1 cellular context compared by ENCODE assay signal in genomic region chr22:31223786-31224191, GRCh38.
TF ChIP-seq lines count a peak whose summit lies in the region.

No MANE protein-coding gene starts in this region.

TF ChIP-seq in HepG2, 621 proteins besides CTCF, POLR2A, EP300 and RAD21 (continued from another document and continues in another):
- TF ChIP-seq CEBPB (IDR thresholded peaks at IDR 0.05; ENCODE audit: borderline replicate concordance, low read depth, low read length) (peak; percentile 97), TGIF2 (CRISPR knock-in tag; IDR thresholded peaks at IDR 0.05) (peak; percentile 62; the same call in 1 of the 2 replicates), KMT2B (CRISPR knock-in tag; IDR thresholded peaks at IDR 0.05) (0 out of 2 replicates have a peak, but pooled peaks have one; percentile 41), MIER3 (CRISPR knock-in tag; IDR thresholded peaks at IDR 0.05; ENCODE audit: borderline replicate concordance) (peak; percentile 84; the same call in 1 of the 2 replicates), ELF4 (CRISPR knock-in tag; IDR thresholded peaks at IDR 0.05; ENCODE audit: borderline replicate concordance) (no peak), HMGA1 (CRISPR knock-in tag; conservative IDR thresholded peaks at IDR 0.05) (no peak), REXO4 (CRISPR knock-in tag; IDR thresholded peaks at IDR 0.05; ENCODE audit: borderline replicate concordance) (no peak), ZNF101 (CRISPR knock-in tag; IDR thresholded peaks at IDR 0.05; ENCODE audit: borderline replicate concordance, low read depth) (no peak), MIER2 (CRISPR knock-in tag; IDR thresholded peaks at IDR 0.05) (no peak; the same call in 1 of the 2 replicates), TMF1 (CRISPR knock-in tag; IDR thresholded peaks at IDR 0.05; ENCODE audit: low read depth) (no peak), ZNF484 (CRISPR knock-in tag; IDR thresholded peaks at IDR 0.05; ENCODE audit: borderline replicate concordance, low read depth) (no peak), ZSCAN31 (CRISPR knock-in tag; IDR thresholded peaks at IDR 0.05; ENCODE audit: low read depth) (peak; percentile 58), SOX5 (CRISPR knock-in tag; IDR thresholded peaks at IDR 0.05; ENCODE audit: borderline replicate concordance) (peak; percentile 90), TAF1 (CRISPR knock-in tag; IDR thresholded peaks at IDR 0.05) (0 out of 2 replicates have a peak, but pooled peaks have one; percentile 28), ZBTB8A (CRISPR knock-in tag; IDR thresholded peaks at IDR 0.05; ENCODE audit: borderline replicate concordance, low read depth) (no peak), HCFC1 (IDR thresholded peaks at IDR 0.05; ENCODE audit: low read depth, low read length) (no peak), ZNF737 (CRISPR knock-in tag; IDR thresholded peaks at IDR 0.05; ENCODE audit: borderline replicate concordance) (no peak), ERF (CRISPR knock-in tag; IDR thresholded peaks at IDR 0.05) (peak; percentile 50; the same call in 1 of the 2 replicates), PCBP2 (optimal IDR thresholded peaks at IDR 0.05; ENCODE audit: low read depth, low read length, poor library complexity, severe bottlenecking) (no peak), ZSCAN30 (CRISPR knock-in tag; IDR thresholded peaks at IDR 0.05) (no peak), MED1 (CRISPR knock-in tag; IDR thresholded peaks at IDR 0.05) (peak; percentile 80), HDAC1 (CRISPR knock-in tag; IDR thresholded peaks at IDR 0.05) (peak; percentile 68; the same call in 1 of the 2 replicates), GPBP1L1 (CRISPR knock-in tag; IDR thresholded peaks at IDR 0.05) (no peak), ZNF432 (CRISPR knock-in tag; IDR thresholded peaks at IDR 0.05; ENCODE audit: borderline replicate concordance) (no peak), AHR (CRISPR knock-in tag; IDR thresholded peaks at IDR 0.05) (no peak), PHF5A (CRISPR knock-in tag; IDR thresholded peaks at IDR 0.05; ENCODE audit: low read depth, unreplicated experiment) (no peak), NBN (conservative IDR thresholded peaks at IDR 0.05) (no peak), ZNF777 (CRISPR knock-in tag; IDR thresholded peaks at IDR 0.05) (no peak), NR2F6 (IDR thresholded peaks at IDR 0.05) (peak; percentile 32; the same call in 1 of the 2 replicates), NR2F6 (CRISPR knock-in tag; IDR thresholded peaks at IDR 0.05) (peak; percentile 74; the same call in 1 of the 2 replicates), TBX2 (CRISPR knock-in tag; IDR thresholded peaks at IDR 0.05; ENCODE audit: borderline replicate concordance) (peak; percentile 87; the same call in 1 of the 2 replicates), ZNF44 (CRISPR knock-in tag; IDR thresholded peaks at IDR 0.05) (no peak), ZBTB34 (CRISPR knock-in tag; IDR thresholded peaks at IDR 0.05) (peak; percentile 97), KAT8 (CRISPR knock-in tag; IDR thresholded peaks at IDR 0.05) (peak; percentile 72), ZSCAN9 (CRISPR knock-in tag; IDR thresholded peaks at IDR 0.05; ENCODE audit: borderline replicate concordance) (no peak; the same call in 1 of the 2 replicates), DNMT3B (CRISPR knock-in tag; conservative IDR thresholded peaks at IDR 0.05) (no peak)
- TF ChIP-seq, protein P1, sequence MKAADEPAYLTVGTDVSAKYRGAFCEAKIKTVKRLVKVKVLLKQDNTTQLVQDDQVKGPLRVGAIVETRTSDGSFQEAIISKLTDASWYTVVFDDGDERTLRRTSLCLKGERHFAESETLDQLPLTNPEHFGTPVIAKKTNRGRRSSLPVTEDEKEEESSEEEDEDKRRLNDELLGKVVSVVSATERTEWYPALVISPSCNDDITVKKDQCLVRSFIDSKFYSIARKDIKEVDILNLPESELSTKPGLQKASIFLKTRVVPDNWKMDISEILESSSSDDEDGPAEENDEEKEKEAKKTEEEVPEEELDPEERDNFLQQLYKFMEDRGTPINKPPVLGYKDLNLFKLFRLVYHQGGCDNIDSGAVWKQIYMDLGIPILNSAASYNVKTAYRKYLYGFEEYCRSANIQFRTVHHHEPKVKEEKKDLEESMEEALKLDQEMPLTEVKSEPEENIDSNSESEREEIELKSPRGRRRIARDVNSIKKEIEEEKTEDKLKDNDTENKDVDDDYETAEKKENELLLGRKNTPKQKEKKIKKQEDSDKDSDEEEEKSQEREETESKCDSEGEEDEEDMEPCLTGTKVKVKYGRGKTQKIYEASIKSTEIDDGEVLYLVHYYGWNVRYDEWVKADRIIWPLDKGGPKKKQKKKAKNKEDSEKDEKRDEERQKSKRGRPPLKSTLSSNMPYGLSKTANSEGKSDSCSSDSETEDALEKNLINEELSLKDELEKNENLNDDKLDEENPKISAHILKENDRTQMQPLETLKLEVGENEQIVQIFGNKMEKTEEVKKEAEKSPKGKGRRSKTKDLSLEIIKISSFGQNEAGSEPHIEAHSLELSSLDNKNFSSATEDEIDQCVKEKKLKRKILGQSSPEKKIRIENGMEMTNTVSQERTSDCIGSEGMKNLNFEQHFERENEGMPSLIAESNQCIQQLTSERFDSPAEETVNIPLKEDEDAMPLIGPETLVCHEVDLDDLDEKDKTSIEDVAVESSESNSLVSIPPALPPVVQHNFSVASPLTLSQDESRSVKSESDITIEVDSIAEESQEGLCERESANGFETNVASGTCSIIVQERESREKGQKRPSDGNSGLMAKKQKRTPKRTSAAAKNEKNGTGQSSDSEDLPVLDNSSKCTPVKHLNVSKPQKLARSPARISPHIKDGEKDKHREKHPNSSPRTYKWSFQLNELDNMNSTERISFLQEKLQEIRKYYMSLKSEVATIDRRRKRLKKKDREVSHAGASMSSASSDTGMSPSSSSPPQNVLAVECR (CRISPR knock-in tag; IDR thresholded peaks at IDR 0.05; ENCODE audit: borderline replicate concordance) = peak; percentile 36; the same call in 1 of the 2 replicates
- TF ChIP-seq, protein P2, sequence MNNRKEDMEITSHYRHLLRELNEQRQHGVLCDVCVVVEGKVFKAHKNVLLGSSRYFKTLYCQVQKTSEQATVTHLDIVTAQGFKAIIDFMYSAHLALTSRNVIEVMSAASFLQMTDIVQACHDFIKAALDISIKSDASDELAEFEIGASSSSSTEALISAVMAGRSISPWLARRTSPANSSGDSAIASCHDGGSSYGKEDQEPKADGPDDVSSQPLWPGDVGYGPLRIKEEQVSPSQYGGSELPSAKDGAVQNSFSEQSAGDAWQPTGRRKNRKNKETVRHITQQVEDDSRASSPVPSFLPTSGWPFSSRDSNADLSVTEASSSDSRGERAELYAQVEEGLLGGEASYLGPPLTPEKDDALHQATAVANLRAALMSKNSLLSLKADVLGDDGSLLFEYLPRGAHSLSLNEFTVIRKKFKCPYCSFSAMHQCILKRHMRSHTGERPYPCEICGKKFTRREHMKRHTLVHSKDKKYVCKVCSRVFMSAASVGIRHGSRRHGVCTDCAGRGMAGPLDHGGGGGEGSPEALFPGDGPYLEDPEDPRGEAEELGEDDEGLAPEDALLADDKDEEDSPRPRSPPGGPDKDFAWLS (CRISPR knock-in tag; IDR thresholded peaks at IDR 0.05; ENCODE audit: borderline replicate concordance) = peak; percentile 54; the same call in 1 of the 2 replicates
- TF ChIP-seq, protein P3, sequence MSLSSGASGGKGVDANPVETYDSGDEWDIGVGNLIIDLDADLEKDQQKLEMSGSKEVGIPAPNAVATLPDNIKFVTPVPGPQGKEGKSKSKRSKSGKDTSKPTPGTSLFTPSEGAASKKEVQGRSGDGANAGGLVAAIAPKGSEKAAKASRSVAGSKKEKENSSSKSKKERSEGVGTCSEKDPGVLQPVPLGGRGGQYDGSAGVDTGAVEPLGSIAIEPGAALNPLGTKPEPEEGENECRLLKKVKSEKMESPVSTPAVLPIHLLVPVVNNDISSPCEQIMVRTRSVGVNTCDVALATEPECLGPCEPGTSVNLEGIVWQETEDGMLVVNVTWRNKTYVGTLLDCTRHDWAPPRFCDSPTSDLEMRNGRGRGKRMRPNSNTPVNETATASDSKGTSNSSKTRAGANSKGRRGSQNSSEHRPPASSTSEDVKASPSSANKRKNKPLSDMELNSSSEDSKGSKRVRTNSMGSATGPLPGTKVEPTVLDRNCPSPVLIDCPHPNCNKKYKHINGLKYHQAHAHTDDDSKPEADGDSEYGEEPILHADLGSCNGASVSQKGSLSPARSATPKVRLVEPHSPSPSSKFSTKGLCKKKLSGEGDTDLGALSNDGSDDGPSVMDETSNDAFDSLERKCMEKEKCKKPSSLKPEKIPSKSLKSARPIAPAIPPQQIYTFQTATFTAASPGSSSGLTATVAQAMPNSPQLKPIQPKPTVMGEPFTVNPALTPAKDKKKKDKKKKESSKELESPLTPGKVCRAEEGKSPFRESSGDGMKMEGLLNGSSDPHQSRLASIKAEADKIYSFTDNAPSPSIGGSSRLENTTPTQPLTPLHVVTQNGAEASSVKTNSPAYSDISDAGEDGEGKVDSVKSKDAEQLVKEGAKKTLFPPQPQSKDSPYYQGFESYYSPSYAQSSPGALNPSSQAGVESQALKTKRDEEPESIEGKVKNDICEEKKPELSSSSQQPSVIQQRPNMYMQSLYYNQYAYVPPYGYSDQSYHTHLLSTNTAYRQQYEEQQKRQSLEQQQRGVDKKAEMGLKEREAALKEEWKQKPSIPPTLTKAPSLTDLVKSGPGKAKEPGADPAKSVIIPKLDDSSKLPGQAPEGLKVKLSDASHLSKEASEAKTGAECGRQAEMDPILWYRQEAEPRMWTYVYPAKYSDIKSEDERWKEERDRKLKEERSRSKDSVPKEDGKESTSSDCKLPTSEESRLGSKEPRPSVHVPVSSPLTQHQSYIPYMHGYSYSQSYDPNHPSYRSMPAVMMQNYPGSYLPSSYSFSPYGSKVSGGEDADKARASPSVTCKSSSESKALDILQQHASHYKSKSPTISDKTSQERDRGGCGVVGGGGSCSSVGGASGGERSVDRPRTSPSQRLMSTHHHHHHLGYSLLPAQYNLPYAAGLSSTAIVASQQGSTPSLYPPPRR (CRISPR knock-in tag; IDR thresholded peaks at IDR 0.05; ENCODE audit: borderline replicate concordance) = peak; percentile 75; the same call in 1 of the 2 replicates
- TF ChIP-seq, protein P4, sequence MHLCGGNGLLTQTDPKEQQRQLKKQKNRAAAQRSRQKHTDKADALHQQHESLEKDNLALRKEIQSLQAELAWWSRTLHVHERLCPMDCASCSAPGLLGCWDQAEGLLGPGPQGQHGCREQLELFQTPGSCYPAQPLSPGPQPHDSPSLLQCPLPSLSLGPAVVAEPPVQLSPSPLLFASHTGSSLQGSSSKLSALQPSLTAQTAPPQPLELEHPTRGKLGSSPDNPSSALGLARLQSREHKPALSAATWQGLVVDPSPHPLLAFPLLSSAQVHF (CRISPR knock-in tag; IDR thresholded peaks at IDR 0.05) = no peak
- TF ChIP-seq, protein P5, sequence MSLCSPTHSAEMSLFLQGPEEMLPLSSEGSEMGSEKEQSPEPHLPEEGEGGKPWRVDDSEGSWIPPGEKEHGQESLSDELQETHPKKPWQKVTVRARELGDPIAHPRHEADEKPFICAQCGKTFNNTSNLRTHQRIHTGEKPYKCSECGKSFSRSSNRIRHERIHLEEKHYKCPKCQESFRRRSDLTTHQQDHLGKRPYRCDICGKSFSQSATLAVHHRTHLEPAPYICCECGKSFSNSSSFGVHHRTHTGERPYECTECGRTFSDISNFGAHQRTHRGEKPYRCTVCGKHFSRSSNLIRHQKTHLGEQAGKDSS (CRISPR knock-in tag; IDR thresholded peaks at IDR 0.05; ENCODE audit: borderline replicate concordance, low read depth) = 0 out of 2 replicates have a peak, but pooled peaks have one; percentile 29
- TF ChIP-seq, protein P6, sequence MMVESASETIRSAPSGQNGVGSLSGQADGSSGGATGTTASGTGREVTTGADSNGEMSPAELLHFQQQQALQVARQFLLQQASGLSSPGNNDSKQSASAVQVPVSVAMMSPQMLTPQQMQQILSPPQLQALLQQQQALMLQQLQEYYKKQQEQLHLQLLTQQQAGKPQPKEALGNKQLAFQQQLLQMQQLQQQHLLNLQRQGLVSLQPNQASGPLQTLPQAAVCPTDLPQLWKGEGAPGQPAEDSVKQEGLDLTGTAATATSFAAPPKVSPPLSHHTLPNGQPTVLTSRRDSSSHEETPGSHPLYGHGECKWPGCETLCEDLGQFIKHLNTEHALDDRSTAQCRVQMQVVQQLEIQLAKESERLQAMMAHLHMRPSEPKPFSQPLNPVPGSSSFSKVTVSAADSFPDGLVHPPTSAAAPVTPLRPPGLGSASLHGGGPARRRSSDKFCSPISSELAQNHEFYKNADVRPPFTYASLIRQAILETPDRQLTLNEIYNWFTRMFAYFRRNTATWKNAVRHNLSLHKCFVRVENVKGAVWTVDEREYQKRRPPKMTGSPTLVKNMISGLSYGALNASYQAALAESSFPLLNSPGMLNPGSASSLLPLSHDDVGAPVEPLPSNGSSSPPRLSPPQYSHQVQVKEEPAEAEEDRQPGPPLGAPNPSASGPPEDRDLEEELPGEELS (CRISPR knock-in tag; IDR thresholded peaks at IDR 0.05) = peak; percentile 88
- TF ChIP-seq, protein P7, sequence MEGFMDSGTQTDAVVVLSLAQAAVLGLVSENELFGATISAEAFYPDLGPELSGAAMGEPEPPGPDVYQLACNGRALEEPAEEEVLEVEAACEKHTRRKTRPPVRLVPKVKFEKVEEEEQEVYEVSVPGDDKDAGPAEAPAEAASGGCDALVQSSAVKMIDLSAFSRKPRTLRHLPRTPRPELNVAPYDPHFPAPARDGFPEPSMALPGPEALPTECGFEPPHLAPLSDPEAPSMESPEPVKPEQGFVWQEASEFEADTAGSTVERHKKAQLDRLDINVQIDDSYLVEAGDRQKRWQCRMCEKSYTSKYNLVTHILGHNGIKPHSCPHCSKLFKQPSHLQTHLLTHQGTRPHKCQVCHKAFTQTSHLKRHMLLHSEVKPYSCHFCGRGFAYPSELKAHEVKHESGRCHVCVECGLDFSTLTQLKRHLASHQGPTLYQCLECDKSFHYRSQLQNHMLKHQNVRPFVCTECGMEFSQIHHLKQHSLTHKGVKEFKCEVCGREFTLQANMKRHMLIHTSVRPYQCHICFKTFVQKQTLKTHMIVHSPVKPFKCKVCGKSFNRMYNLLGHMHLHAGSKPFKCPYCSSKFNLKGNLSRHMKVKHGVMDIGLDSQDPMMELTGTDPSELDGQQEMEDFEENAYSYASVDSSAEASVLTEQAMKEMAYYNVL (CRISPR knock-in tag; IDR thresholded peaks at IDR 0.05; ENCODE audit: borderline replicate concordance) = peak; percentile 55; the same call in 1 of the 2 replicates
